ENCODE assay signal across 8 cellular contexts in genomic region chr9:114397219-114397847, GRCh38. TPM values are rescaled to one million over a fixed set of nuclear protein-coding genes. Genes with fewer than 3 reads are reported as not detected.
A peak's percentile ranks its signal among the peaks of the same experiment; 100 is the strongest.
DNase-seq lines count a peak whose midpoint lies in the region; ATAC-seq and TF ChIP-seq lines count a peak whose summit lies in the region.

No MANE protein-coding gene starts in this region.

- peak; percentile 6 to 8 for ATAC-seq in activated T-cell treated with anti-CD3 and anti-CD28 coated beads, Interleukin-2, amount 50 U/mL, for 4 hours
- peak in 1 of 4 donors; percentile 1 for ATAC-seq in right lobe of liver

- peak overlapping the region; percentile 96 for H3K9ac ChIP-seq in adipocyte (ENCODE audit: low read length)

- DNase-seq in activated T-cell treated with anti-CD3 and anti-CD28 coated beads, Interleukin-2, amount 50 U/mL, for 4 hours: no peak
- DNase-seq in activated T-cell treated with anti-CD3 and anti-CD28 coated beads for 4 hours (no peak), adipocyte (ENCODE audit: low read depth) (no peak), right lobe of liver (peak in 1 of 3 donors; percentile 43), transverse colon (no peak), SK-N-DZ (ENCODE audit: low spot score) (no peak), RKO (ENCODE audit: low spot score) (no peak), COR-L47 (lab: John Stamatoyannopoulos, UW) (no peak)

- H3K36me3 ChIP-seq in adipocyte (ENCODE audit: control insufficient read depth, insufficient read depth, low read length, severe bottlenecking) (no peaks in the 10 kb centered on the region), right lobe of liver (no peaks in the 10 kb centered on the region), transverse colon (no peaks in the 10 kb centered on the region)

- no peak for TF ChIP-seq POLR2A in right lobe of liver (IDR thresholded peaks at IDR 0.05)
- TF ChIP-seq POLR2A in transverse colon (IDR thresholded peaks at IDR 0.05): no peak

- TF ChIP-seq EP300 in transverse colon (IDR thresholded peaks at IDR 0.05; ENCODE audit: low read depth): no peak

- peak overlapping the region; percentile 95 for H3K4me3 Mint-ChIP-seq in activated T-cell treated with anti-CD3 and anti-CD28 coated beads, Interleukin-2, amount 50 U/mL, for 4 hours

- H3K27ac ChIP-seq in right lobe of liver: peak overlapping the region; percentile 81 to 91 (median 90)
- peak overlapping the region; percentile 90 to 92 (median 91) for H3K27ac ChIP-seq in transverse colon

- peaks cover 2% of the 10 kb centered on the region for H3K36me3 Mint-ChIP-seq in activated T-cell treated with anti-CD3 and anti-CD28 coated beads, Interleukin-2, amount 50 U/mL, for 4 hours (ENCODE audit: insufficient read depth)

- 8% methylated on average over 9 of the region's 14 CpGs for WGBS in right lobe of liver (ENCODE audit: insufficient coverage, low coverage, low lambda C conversion rate, missing lambda C conversion rate)
- WGBS in transverse colon (ENCODE audit: low coverage in 1 of 2), 2 donors: 14 to 33% methylated on average over 3 to 14 of the region's 14 CpGs

- H3K27me3 ChIP-seq in adipocyte (replicated peaks; ENCODE audit: control insufficient read depth, insufficient read depth, low read length) (no peaks in the 10 kb centered on the region), right lobe of liver (no peaks in the 10 kb centered on the region), transverse colon (no peaks in the 10 kb centered on the region)

- intact Hi-C loops in right lobe of liver (cut with DNase I): no loop called here
- intact Hi-C loops in transverse colon (cut with DNase I; ENCODE audit: low total_unique reads): loop anchor here (5.0 to 10.0 kb wide), 2 partner anchors 53 to 635 kb away; no protein-coding TSS in a partner anchor

- H3K9me3 ChIP-seq in adipocyte (ENCODE audit: control insufficient read depth, low read length) (no peaks in the 10 kb centered on the region), right lobe of liver (no peaks in the 10 kb centered on the region), transverse colon (no peaks in the 10 kb centered on the region)

- H3K4me1 Mint-ChIP-seq in activated T-cell treated with anti-CD3 and anti-CD28 coated beads, Interleukin-2, amount 50 U/mL, for 4 hours (ENCODE audit: low read depth): peaks cover 49% of the 10 kb centered on the region

- in situ Hi-C loops in transverse colon (cut with MboI; ENCODE audit: low pct_ligation_motif_present in 1 of 4, low pct_unique_long_range_greater_than_20kb in 1 of 4, low sequenced_read_pairs in 3 of 4): no loop called here

- no peak for TF ChIP-seq CTCF in right lobe of liver (IDR thresholded peaks at IDR 0.05)
- TF ChIP-seq CTCF in transverse colon (IDR thresholded peaks at IDR 0.05): no peak

- no peaks in the 10 kb centered on the region for H3K27me3 Mint-ChIP-seq in activated T-cell treated with anti-CD3 and anti-CD28 coated beads, Interleukin-2, amount 50 U/mL, for 4 hours (ENCODE audit: low read depth)

- H3K4me1 ChIP-seq in adipocyte (ENCODE audit: control insufficient read depth, insufficient read depth, low read length): peaks cover 59% of the 10 kb centered on the region
- peaks cover 0 to 50% (median 17%) of the 10 kb centered on the region in 4 donors for H3K4me1 ChIP-seq in right lobe of liver
- H3K4me1 ChIP-seq in transverse colon: peaks cover 13 to 69% (median 50%) of the 10 kb centered on the region in 4 donors

- H3K9me3 Mint-ChIP-seq in activated T-cell treated with anti-CD3 and anti-CD28 coated beads, Interleukin-2, amount 50 U/mL, for 4 hours: no peaks in the 10 kb centered on the region

- H3K4me3 ChIP-seq in adipocyte (ENCODE audit: low read length): peak overlapping the region; percentile 93
- peak overlapping the region; percentile 78 to 94 (median 82) for H3K4me3 ChIP-seq in right lobe of liver
- peak overlapping the region; percentile 49 to 80 (median 68) for H3K4me3 ChIP-seq in transverse colon

RNA-seq across cellular contexts. Expression of gene AKNA, which starts 9.6 kb away (rescaled TPM):
- 10 to 100 TPM; 77.2 to 81.7 (median 80.6) TPM for total RNA-seq in activated T-cell treated with anti-CD3 and anti-CD28 coated beads, Interleukin-2, amount 50 U/mL, for 4 hours
- 10 to 100 TPM in 3 of 6 experiments, 1 to 10 TPM in 3; 4.7 to 15.1 (median 9.8) TPM for total RNA-seq in right lobe of liver
- 10 to 100 TPM; 34.8 to 63.2 (median 48.6) TPM for total RNA-seq in transverse colon
- polyA plus RNA-seq in SK-N-DZ (2014; cell fraction: cytosol; rRNA removed): 3.1 and 3.2 TPM in 2 replicates
- polyA plus RNA-seq in SK-N-DZ (2014; cell fraction: nucleus; rRNA removed): 1.9 and 7.9 TPM in 2 replicates
